In the genomic region with DNA sequence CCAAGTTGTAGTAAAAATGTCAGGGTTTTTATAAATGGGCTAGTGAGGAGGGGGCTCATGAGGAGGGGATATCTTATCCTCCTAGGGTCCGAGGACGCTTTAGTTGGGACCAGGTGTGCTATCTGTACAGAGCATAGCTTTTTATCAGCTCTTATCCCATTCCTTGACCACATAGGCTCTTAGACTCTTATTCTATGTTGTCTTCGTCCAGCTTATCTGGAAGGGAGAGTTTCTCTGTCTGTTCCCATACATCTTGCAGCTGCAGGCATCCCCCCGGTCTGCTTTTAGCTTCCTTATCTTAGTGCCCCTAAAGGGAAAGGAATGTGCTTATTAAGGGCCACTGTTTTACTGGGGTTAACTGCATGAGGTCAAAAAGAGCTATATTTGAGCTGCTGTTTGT, we compare ENCODE assay signal across 1 cellular context.
TF ChIP-seq lines count a peak whose summit lies in the region.

No MANE protein-coding gene starts in this region.

TF ChIP-seq in K562, 482 proteins besides CTCF, POLR2A, EP300 and RAD21 (continued from another document):
- TF ChIP-seq SMARCA4 (IDR thresholded peaks at IDR 0.05) (peak; percentile 88), ZNF41 (CRISPR knock-in tag; conservative IDR thresholded peaks at IDR 0.05) (no peak), ZNF431 (CRISPR knock-in tag; IDR thresholded peaks at IDR 0.05) (no peak), ZNF146 (CRISPR knock-in tag; IDR thresholded peaks at IDR 0.05; ENCODE audit: unreplicated experiment) (no peak), MED1 (CRISPR knock-in tag; IDR thresholded peaks at IDR 0.05; ENCODE audit: borderline replicate concordance) (no peak), CBX8 (IDR thresholded peaks at IDR 0.05; ENCODE audit: borderline replicate concordance, extremely low read depth, low read depth, low read length, poor library complexity, severe bottlenecking) (no peak), NFYB (IDR thresholded peaks at IDR 0.05; ENCODE audit: extremely low read depth, insufficient read length) (no peak), JUN (IDR thresholded peaks at IDR 0.05; ENCODE audit: borderline replicate concordance, low read depth, low read length) (no peak), JUN (CRISPR knock-in tag; IDR thresholded peaks at IDR 0.05; ENCODE audit: borderline replicate concordance) (no peak), ZNF695 (CRISPR knock-in tag; IDR thresholded peaks at IDR 0.05) (no peak), DACH1 (IDR thresholded peaks at IDR 0.05; ENCODE audit: partially characterized antibody) (peak; percentile 48), POLR2AphosphoS2 (IDR thresholded peaks at IDR 0.05; ENCODE audit: low read length) (no peak), KDM4B (IDR thresholded peaks at IDR 0.05; ENCODE audit: borderline replicate concordance in 2 of 2, low read depth in 1 of 2) (no peak), U2AF1 (optimal IDR thresholded peaks at IDR 0.05; ENCODE audit: low read depth, low read length) (no peak), CCAR2 (IDR thresholded peaks at IDR 0.05; ENCODE audit: low read depth, low read length) (no peak), XRCC4 (IDR thresholded peaks at IDR 0.05; ENCODE audit: extremely low read depth, insufficient read depth, insufficient read length) (no peak)
- TF ChIP-seq, protein P1, sequence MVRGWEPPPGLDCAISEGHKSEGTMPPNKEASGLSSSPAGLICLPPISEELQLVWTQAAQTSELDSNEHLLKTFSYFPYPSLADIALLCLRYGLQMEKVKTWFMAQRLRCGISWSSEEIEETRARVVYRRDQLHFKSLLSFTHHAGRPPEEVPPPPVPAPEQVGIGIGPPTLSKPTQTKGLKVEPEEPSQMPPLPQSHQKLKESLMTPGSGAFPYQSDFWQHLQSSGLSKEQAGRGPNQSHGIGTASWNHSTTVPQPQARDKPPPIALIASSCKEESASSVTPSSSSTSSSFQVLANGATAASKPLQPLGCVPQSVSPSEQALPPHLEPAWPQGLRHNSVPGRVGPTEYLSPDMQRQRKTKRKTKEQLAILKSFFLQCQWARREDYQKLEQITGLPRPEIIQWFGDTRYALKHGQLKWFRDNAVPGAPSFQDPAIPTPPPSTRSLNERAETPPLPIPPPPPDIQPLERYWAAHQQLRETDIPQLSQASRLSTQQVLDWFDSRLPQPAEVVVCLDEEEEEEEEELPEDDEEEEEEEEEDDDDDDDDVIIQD (CRISPR knock-in tag; IDR thresholded peaks at IDR 0.05), result no peak
- TF ChIP-seq, protein P2, sequence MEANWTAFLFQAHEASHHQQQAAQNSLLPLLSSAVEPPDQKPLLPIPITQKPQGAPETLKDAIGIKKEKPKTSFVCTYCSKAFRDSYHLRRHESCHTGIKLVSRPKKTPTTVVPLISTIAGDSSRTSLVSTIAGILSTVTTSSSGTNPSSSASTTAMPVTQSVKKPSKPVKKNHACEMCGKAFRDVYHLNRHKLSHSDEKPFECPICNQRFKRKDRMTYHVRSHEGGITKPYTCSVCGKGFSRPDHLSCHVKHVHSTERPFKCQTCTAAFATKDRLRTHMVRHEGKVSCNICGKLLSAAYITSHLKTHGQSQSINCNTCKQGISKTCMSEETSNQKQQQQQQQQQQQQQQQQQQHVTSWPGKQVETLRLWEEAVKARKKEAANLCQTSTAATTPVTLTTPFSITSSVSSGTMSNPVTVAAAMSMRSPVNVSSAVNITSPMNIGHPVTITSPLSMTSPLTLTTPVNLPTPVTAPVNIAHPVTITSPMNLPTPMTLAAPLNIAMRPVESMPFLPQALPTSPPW (CRISPR knock-in tag; IDR thresholded peaks at IDR 0.05), result peak; percentile 62
- TF ChIP-seq, protein P3, sequence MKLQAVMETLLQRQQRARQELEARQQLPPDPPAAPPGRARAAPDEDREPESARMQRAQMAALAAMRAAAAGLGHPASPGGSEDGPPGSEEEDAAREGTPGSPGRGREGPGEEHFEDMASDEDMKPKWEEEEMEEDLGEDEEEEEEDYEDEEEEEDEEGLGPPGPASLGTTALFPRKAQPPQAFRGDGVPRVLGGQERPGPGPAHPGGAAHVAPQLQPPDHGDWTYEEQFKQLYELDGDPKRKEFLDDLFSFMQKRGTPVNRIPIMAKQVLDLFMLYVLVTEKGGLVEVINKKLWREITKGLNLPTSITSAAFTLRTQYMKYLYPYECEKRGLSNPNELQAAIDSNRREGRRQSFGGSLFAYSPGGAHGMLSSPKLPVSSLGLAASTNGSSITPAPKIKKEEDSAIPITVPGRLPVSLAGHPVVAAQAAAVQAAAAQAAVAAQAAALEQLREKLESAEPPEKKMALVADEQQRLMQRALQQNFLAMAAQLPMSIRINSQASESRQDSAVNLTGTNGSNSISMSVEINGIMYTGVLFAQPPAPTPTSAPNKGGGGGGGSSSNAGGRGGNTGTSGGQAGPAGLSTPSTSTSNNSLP (IDR thresholded peaks at IDR 0.05; ENCODE audit: borderline replicate concordance, low read depth, low read length), result no peak
- TF ChIP-seq, protein P4, sequence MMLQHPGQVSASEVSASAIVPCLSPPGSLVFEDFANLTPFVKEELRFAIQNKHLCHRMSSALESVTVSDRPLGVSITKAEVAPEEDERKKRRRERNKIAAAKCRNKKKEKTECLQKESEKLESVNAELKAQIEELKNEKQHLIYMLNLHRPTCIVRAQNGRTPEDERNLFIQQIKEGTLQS (IDR thresholded peaks at IDR 0.05), result no peak
- TF ChIP-seq, protein P4 (CRISPR knock-in tag; conservative IDR thresholded peaks at IDR 0.05), result no peak
- TF ChIP-seq, protein P5, sequence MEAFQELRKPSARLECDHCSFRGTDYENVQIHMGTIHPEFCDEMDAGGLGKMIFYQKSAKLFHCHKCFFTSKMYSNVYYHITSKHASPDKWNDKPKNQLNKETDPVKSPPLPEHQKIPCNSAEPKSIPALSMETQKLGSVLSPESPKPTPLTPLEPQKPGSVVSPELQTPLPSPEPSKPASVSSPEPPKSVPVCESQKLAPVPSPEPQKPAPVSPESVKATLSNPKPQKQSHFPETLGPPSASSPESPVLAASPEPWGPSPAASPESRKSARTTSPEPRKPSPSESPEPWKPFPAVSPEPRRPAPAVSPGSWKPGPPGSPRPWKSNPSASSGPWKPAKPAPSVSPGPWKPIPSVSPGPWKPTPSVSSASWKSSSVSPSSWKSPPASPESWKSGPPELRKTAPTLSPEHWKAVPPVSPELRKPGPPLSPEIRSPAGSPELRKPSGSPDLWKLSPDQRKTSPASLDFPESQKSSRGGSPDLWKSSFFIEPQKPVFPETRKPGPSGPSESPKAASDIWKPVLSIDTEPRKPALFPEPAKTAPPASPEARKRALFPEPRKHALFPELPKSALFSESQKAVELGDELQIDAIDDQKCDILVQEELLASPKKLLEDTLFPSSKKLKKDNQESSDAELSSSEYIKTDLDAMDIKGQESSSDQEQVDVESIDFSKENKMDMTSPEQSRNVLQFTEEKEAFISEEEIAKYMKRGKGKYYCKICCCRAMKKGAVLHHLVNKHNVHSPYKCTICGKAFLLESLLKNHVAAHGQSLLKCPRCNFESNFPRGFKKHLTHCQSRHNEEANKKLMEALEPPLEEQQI (IDR thresholded peaks at IDR 0.05), result 0 out of 2 replicates have a peak, but pooled peaks have one; percentile 53
- TF ChIP-seq, protein P6, sequence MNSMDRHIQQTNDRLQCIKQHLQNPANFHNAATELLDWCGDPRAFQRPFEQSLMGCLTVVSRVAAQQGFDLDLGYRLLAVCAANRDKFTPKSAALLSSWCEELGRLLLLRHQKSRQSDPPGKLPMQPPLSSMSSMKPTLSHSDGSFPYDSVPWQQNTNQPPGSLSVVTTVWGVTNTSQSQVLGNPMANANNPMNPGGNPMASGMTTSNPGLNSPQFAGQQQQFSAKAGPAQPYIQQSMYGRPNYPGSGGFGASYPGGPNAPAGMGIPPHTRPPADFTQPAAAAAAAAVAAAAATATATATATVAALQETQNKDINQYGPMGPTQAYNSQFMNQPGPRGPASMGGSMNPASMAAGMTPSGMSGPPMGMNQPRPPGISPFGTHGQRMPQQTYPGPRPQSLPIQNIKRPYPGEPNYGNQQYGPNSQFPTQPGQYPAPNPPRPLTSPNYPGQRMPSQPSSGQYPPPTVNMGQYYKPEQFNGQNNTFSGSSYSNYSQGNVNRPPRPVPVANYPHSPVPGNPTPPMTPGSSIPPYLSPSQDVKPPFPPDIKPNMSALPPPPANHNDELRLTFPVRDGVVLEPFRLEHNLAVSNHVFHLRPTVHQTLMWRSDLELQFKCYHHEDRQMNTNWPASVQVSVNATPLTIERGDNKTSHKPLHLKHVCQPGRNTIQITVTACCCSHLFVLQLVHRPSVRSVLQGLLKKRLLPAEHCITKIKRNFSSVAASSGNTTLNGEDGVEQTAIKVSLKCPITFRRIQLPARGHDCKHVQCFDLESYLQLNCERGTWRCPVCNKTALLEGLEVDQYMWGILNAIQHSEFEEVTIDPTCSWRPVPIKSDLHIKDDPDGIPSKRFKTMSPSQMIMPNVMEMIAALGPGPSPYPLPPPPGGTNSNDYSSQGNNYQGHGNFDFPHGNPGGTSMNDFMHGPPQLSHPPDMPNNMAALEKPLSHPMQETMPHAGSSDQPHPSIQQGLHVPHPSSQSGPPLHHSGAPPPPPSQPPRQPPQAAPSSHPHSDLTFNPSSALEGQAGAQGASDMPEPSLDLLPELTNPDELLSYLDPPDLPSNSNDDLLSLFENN (IDR thresholded peaks at IDR 0.05; ENCODE audit: low read depth in 2 of 2, low read length in 2 of 2), result peak in 1 of 2 experiments; percentile 85; a peak in 2 of 4 replicates
